ENCODE assay signal across 1 cellular context in the genomic region with DNA sequence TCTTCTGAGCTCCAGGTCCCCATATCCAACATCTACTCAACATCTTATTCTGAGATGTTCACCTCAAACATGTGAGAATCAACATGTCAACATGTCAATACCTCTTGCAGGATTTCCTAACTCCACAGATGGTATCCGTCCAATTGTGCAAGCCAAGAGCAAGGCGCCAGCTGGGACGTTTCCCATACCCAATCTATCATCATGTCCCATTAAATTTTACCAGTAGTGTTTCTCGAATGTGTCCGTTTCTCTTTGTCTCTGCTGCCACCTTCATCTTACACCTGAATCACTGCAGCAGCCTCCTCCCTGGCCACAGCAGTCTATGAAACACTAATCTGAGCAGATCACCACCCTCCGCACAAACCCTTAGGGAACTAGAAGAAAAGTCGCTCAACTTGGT.
TF ChIP-seq lines count a peak whose summit lies in the region.

No MANE protein-coding gene starts in this region.

TF ChIP-seq in HCT116, 20 proteins besides CTCF, POLR2A, EP300 and RAD21:
- TF ChIP-seq JUND (IDR thresholded peaks at IDR 0.05) = no peak
- no peak for TF ChIP-seq POLR2AphosphoS5 (IDR thresholded peaks at IDR 0.05; ENCODE audit: low read depth, low read length)
- no peak for TF ChIP-seq ELF1 (IDR thresholded peaks at IDR 0.05; ENCODE audit: borderline replicate concordance, low read depth)
- no peak for TF ChIP-seq TCF7L2 (IDR thresholded peaks at IDR 0.05; ENCODE audit: borderline replicate concordance, extremely low read depth, insufficient read depth, insufficient read length)
- TF ChIP-seq ZNF274 (IDR thresholded peaks at IDR 0.05; ENCODE audit: low read depth, low read length) = no peak
- no peak for TF ChIP-seq REST (IDR thresholded peaks at IDR 0.05; ENCODE audit: low read depth)
- TF ChIP-seq EGR1 (IDR thresholded peaks at IDR 0.05; ENCODE audit: low read depth) = no peak
- no peak for TF ChIP-seq SRF (IDR thresholded peaks at IDR 0.05; ENCODE audit: low read depth)
- TF ChIP-seq SIN3A (IDR thresholded peaks at IDR 0.05; ENCODE audit: low read depth) = no peak
- TF ChIP-seq, protein P1, sequence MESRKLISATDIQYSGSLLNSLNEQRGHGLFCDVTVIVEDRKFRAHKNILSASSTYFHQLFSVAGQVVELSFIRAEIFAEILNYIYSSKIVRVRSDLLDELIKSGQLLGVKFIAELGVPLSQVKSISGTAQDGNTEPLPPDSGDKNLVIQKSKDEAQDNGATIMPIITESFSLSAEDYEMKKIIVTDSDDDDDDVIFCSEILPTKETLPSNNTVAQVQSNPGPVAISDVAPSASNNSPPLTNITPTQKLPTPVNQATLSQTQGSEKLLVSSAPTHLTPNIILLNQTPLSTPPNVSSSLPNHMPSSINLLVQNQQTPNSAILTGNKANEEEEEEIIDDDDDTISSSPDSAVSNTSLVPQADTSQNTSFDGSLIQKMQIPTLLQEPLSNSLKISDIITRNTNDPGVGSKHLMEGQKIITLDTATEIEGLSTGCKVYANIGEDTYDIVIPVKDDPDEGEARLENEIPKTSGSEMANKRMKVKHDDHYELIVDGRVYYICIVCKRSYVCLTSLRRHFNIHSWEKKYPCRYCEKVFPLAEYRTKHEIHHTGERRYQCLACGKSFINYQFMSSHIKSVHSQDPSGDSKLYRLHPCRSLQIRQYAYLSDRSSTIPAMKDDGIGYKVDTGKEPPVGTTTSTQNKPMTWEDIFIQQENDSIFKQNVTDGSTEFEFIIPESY (IDR thresholded peaks at IDR 0.05; ENCODE audit: extremely low read depth, insufficient replicate concordance, low read length) = no peak
- TF ChIP-seq FOSL1 (IDR thresholded peaks at IDR 0.05; ENCODE audit: low read depth) = no peak
- TF ChIP-seq CEBPB (IDR thresholded peaks at IDR 0.05; ENCODE audit: low read depth) = no peak
- TF ChIP-seq ATF3 (IDR thresholded peaks at IDR 0.05) = no peak
- TF ChIP-seq YY1 (IDR thresholded peaks at IDR 0.05; ENCODE audit: extremely low read depth, insufficient replicate concordance, low read depth, low read length) = no peak
- no peak for TF ChIP-seq ZFX (IDR thresholded peaks at IDR 0.05)
- no peak for TF ChIP-seq SP1 (IDR thresholded peaks at IDR 0.05; ENCODE audit: low read depth)
- TF ChIP-seq MAX (IDR thresholded peaks at IDR 0.05) = no peak
- no peak for TF ChIP-seq CBX3 (IDR thresholded peaks at IDR 0.05; ENCODE audit: low read depth)
- no peak for TF ChIP-seq EZH2phosphoT487 (IDR thresholded peaks at IDR 0.05; ENCODE audit: borderline replicate concordance)
- TF ChIP-seq EZH2 (IDR thresholded peaks at IDR 0.05) = no peak
